7 cellular contexts compared by ENCODE assay signal in genomic region chr2:43595603-43596412, GRCh38.
DNase-seq lines count a peak whose midpoint lies in the region; ATAC-seq and TF ChIP-seq lines count a peak whose summit lies in the region.

Gene THADA (minus strand): TSS chr2:43596038. CDS start chr2:43592392, 3,646 bp downstream.

- in situ Hi-C loops in astrocyte of the spinal cord (cut with HindIII; ENCODE audit: low sequenced_read_pairs), result no loop called here

- peak; percentile 93 for ATAC-seq in GM18508 (IDR thresholded peaks at IDR 0.05; ENCODE audit: insufficient read depth, unreplicated experiment)
- ATAC-seq in HG03025 (IDR thresholded peaks at IDR 0.05; ENCODE audit: low FRiP score, unreplicated experiment), result peak; percentile 98

- DNase-seq in NCI-H2081 (lab: John Stamatoyannopoulos, UW) (peak; percentile 99 to 100), T1000 (lab: John Stamatoyannopoulos, UW) (peak; percentile 94), astrocyte of the spinal cord (ENCODE audit: low read depth, low spot score) (peak; percentile 99), hippocampal formation (lab: John Stamatoyannopoulos, UW) (peak; percentile 96 to 97), retinal pigment epithelial cell (ENCODE audit: low read depth) (peak; percentile 98)

- TF ChIP-seq CTCF in astrocyte of the spinal cord (IDR thresholded peaks at IDR 0.05; ENCODE audit: low read depth, low read length) (no peak), retinal pigment epithelial cell (conservative IDR thresholded peaks at IDR 0.05; ENCODE audit: low read depth, low read length) (no peak)

- H3K4me3 ChIP-seq in astrocyte of the spinal cord (ENCODE audit: low read depth, low read length), result peak within 1 kb of the TSS; percentile 89
- peak within 1 kb of the TSS; percentile 90 for H3K4me3 ChIP-seq in retinal pigment epithelial cell (ENCODE audit: low read length)

Comparison
In these comparisons a context has a peak if more than half of its experiments do, and no peak if none do; other contexts are left out.
1. Peak in every context shown above with its lines: DNase-seq, ATAC-seq and H3K4me3 ChIP-seq.